In the genomic region with DNA sequence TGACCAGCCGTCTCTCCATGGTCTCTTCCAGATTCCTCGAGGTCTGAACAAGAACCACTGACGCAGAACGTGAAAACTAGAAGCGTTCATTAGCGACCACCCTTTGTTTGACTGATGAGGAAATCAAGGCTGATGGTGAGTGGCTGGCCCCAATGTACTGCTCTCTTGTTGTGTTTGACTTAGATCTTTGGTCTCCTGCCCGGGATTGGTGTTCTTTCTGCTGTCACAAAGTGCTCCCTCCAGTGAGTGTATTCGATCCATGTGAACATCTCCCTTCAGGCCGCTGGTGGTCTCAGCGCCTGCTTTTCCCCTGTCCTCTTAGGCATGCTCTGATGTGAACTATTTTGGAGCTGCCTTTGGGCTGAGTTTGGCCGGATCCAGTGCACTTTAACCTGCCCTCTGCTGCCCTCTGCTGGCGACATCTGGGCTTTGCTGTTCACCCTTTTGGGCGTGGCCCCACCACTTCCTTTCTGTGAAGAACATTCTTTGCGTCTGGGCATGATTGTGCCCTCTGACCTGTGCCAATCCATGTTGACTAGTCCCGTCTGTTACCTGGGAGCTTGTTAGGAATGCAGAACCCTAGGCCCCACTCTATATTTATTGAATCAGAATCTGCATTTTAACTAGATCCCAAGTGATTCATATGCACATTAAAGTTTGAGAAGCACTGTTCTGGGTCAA, we compare ENCODE assay signal across 1 cellular context.
A peak's percentile ranks its signal among the peaks of the same experiment; 100 is the strongest.
TF ChIP-seq lines count a peak whose summit lies in the region.

No MANE protein-coding gene starts in this region.

TF ChIP-seq in HepG2, 621 proteins besides CTCF, POLR2A, EP300 and RAD21 (continued from another document and continues in another):
- TF ChIP-seq ISL2 (CRISPR knock-in tag; IDR thresholded peaks at IDR 0.05) (0 out of 2 replicates have a peak, but pooled peaks have one; percentile 31), KDM3A (CRISPR knock-in tag; IDR thresholded peaks at IDR 0.05; ENCODE audit: low read depth) (peak; percentile 97), MAZ (IDR thresholded peaks at IDR 0.05; ENCODE audit: borderline replicate concordance, low read depth, low read length) (no peak), MAZ (CRISPR knock-in tag; IDR thresholded peaks at IDR 0.05; ENCODE audit: low read depth) (peak; percentile 82), HDAC2 (CRISPR knock-in tag; IDR thresholded peaks at IDR 0.05) (peak; percentile 82; the same call in 1 of the 2 replicates), ZFP90 (CRISPR knock-in tag; IDR thresholded peaks at IDR 0.05; ENCODE audit: borderline replicate concordance) (no peak; the same call in 1 of the 2 replicates), EED (CRISPR knock-in tag; IDR thresholded peaks at IDR 0.05) (no peak), ZNF644 (CRISPR knock-in tag; IDR thresholded peaks at IDR 0.05; ENCODE audit: low read depth) (peak; percentile 66), MYNN (CRISPR knock-in tag; IDR thresholded peaks at IDR 0.05; ENCODE audit: low read depth) (peak; percentile 92), FOXC1 (CRISPR knock-in tag; IDR thresholded peaks at IDR 0.05; ENCODE audit: borderline replicate concordance) (peak; percentile 98), HES4 (CRISPR knock-in tag; IDR thresholded peaks at IDR 0.05; ENCODE audit: borderline replicate concordance) (no peak), SRSF9 (IDR thresholded peaks at IDR 0.05; ENCODE audit: borderline replicate concordance, insufficient read depth, low read depth, low read length, poor library complexity, severe bottlenecking) (no peak), ZNF891 (CRISPR knock-in tag; IDR thresholded peaks at IDR 0.05) (peak; percentile 92), SRSF4 (IDR thresholded peaks at IDR 0.05; ENCODE audit: low read depth, low read length, poor library complexity, severe bottlenecking) (no peak), ZNF331 (CRISPR knock-in tag; IDR thresholded peaks at IDR 0.05) (peak; percentile 81; the same call in 1 of the 2 replicates), TEAD2 (CRISPR knock-in tag; IDR thresholded peaks at IDR 0.05) (no peak), ZNF335 (CRISPR knock-in tag; IDR thresholded peaks at IDR 0.05) (peak; percentile 67; the same call in 1 of the 2 replicates), GPN1 (CRISPR knock-in tag; IDR thresholded peaks at IDR 0.05; ENCODE audit: borderline replicate concordance) (no peak), CBX5 (CRISPR knock-in tag; IDR thresholded peaks at IDR 0.05; ENCODE audit: borderline replicate concordance) (peak; percentile 96), SIX1 (CRISPR knock-in tag; IDR thresholded peaks at IDR 0.05; ENCODE audit: borderline replicate concordance) (no peak), ATF1 (CRISPR knock-in tag; IDR thresholded peaks at IDR 0.05) (no peak), ZNF34 (CRISPR knock-in tag; IDR thresholded peaks at IDR 0.05; ENCODE audit: borderline replicate concordance) (peak; percentile 93; the same call in 1 of the 2 replicates), MAFK (conservative IDR thresholded peaks at IDR 0.05 in 1 of 2, IDR thresholded peaks at IDR 0.05 in 1 of 2; ENCODE audit: low read length in 2 of 2) (0 out of 4 replicates have a peak, but pooled peaks of 1 of the 2 experiments have one; percentile 13), ZNF672 (CRISPR knock-in tag; IDR thresholded peaks at IDR 0.05) (no peak), RXRA (CRISPR knock-in tag; IDR thresholded peaks at IDR 0.05) (no peak; the same call in 1 of the 2 replicates), HMG20A (CRISPR knock-in tag; IDR thresholded peaks at IDR 0.05; ENCODE audit: borderline replicate concordance) (peak; percentile 26; the same call in 1 of the 2 replicates)
- TF ChIP-seq, protein P1, sequence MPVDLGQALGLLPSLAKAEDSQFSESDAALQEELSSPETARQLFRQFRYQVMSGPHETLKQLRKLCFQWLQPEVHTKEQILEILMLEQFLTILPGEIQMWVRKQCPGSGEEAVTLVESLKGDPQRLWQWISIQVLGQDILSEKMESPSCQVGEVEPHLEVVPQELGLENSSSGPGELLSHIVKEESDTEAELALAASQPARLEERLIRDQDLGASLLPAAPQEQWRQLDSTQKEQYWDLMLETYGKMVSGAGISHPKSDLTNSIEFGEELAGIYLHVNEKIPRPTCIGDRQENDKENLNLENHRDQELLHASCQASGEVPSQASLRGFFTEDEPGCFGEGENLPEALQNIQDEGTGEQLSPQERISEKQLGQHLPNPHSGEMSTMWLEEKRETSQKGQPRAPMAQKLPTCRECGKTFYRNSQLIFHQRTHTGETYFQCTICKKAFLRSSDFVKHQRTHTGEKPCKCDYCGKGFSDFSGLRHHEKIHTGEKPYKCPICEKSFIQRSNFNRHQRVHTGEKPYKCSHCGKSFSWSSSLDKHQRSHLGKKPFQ (CRISPR knock-in tag; IDR thresholded peaks at IDR 0.05; ENCODE audit: insufficient replicate concordance): no peak
- TF ChIP-seq, protein P2, sequence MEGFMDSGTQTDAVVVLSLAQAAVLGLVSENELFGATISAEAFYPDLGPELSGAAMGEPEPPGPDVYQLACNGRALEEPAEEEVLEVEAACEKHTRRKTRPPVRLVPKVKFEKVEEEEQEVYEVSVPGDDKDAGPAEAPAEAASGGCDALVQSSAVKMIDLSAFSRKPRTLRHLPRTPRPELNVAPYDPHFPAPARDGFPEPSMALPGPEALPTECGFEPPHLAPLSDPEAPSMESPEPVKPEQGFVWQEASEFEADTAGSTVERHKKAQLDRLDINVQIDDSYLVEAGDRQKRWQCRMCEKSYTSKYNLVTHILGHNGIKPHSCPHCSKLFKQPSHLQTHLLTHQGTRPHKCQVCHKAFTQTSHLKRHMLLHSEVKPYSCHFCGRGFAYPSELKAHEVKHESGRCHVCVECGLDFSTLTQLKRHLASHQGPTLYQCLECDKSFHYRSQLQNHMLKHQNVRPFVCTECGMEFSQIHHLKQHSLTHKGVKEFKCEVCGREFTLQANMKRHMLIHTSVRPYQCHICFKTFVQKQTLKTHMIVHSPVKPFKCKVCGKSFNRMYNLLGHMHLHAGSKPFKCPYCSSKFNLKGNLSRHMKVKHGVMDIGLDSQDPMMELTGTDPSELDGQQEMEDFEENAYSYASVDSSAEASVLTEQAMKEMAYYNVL (CRISPR knock-in tag; IDR thresholded peaks at IDR 0.05; ENCODE audit: borderline replicate concordance): 0 out of 2 replicates have a peak, but pooled peaks have one; percentile 96
- TF ChIP-seq, protein P3, sequence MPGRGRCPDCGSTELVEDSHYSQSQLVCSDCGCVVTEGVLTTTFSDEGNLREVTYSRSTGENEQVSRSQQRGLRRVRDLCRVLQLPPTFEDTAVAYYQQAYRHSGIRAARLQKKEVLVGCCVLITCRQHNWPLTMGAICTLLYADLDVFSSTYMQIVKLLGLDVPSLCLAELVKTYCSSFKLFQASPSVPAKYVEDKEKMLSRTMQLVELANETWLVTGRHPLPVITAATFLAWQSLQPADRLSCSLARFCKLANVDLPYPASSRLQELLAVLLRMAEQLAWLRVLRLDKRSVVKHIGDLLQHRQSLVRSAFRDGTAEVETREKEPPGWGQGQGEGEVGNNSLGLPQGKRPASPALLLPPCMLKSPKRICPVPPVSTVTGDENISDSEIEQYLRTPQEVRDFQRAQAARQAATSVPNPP (CRISPR knock-in tag; IDR thresholded peaks at IDR 0.05): peak; percentile 37; the same call in 1 of the 2 replicates
- TF ChIP-seq, protein P4, sequence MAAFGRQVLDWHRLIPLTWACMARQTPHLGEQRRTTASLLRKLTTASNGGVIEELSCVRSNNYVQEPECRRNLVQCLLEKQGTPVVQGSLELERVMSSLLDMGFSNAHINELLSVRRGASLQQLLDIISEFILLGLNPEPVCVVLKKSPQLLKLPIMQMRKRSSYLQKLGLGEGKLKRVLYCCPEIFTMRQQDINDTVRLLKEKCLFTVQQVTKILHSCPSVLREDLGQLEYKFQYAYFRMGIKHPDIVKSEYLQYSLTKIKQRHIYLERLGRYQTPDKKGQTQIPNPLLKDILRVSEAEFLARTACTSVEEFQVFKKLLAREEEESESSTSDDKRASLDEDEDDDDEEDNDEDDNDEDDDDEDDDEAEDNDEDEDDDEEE (CRISPR knock-in tag; IDR thresholded peaks at IDR 0.05): no peak
- TF ChIP-seq, protein P5, sequence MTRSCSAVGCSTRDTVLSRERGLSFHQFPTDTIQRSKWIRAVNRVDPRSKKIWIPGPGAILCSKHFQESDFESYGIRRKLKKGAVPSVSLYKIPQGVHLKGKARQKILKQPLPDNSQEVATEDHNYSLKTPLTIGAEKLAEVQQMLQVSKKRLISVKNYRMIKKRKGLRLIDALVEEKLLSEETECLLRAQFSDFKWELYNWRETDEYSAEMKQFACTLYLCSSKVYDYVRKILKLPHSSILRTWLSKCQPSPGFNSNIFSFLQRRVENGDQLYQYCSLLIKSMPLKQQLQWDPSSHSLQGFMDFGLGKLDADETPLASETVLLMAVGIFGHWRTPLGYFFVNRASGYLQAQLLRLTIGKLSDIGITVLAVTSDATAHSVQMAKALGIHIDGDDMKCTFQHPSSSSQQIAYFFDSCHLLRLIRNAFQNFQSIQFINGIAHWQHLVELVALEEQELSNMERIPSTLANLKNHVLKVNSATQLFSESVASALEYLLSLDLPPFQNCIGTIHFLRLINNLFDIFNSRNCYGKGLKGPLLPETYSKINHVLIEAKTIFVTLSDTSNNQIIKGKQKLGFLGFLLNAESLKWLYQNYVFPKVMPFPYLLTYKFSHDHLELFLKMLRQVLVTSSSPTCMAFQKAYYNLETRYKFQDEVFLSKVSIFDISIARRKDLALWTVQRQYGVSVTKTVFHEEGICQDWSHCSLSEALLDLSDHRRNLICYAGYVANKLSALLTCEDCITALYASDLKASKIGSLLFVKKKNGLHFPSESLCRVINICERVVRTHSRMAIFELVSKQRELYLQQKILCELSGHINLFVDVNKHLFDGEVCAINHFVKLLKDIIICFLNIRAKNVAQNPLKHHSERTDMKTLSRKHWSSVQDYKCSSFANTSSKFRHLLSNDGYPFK (CRISPR knock-in tag; IDR thresholded peaks at IDR 0.05; ENCODE audit: borderline replicate concordance): peak; percentile 81; the same call in 1 of the 2 replicates
- TF ChIP-seq, protein P6, sequence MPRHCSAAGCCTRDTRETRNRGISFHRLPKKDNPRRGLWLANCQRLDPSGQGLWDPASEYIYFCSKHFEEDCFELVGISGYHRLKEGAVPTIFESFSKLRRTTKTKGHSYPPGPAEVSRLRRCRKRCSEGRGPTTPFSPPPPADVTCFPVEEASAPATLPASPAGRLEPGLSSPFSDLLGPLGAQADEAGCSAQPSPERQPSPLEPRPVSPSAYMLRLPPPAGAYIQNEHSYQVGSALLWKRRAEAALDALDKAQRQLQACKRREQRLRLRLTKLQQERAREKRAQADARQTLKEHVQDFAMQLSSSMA (CRISPR knock-in tag; IDR thresholded peaks at IDR 0.05): 0 out of 2 replicates have a peak, but pooled peaks have one; percentile 48
- TF ChIP-seq, protein P7, sequence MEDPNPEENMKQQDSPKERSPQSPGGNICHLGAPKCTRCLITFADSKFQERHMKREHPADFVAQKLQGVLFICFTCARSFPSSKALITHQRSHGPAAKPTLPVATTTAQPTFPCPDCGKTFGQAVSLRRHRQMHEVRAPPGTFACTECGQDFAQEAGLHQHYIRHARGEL (CRISPR knock-in tag; IDR thresholded peaks at IDR 0.05): no peak
- TF ChIP-seq, protein P8, sequence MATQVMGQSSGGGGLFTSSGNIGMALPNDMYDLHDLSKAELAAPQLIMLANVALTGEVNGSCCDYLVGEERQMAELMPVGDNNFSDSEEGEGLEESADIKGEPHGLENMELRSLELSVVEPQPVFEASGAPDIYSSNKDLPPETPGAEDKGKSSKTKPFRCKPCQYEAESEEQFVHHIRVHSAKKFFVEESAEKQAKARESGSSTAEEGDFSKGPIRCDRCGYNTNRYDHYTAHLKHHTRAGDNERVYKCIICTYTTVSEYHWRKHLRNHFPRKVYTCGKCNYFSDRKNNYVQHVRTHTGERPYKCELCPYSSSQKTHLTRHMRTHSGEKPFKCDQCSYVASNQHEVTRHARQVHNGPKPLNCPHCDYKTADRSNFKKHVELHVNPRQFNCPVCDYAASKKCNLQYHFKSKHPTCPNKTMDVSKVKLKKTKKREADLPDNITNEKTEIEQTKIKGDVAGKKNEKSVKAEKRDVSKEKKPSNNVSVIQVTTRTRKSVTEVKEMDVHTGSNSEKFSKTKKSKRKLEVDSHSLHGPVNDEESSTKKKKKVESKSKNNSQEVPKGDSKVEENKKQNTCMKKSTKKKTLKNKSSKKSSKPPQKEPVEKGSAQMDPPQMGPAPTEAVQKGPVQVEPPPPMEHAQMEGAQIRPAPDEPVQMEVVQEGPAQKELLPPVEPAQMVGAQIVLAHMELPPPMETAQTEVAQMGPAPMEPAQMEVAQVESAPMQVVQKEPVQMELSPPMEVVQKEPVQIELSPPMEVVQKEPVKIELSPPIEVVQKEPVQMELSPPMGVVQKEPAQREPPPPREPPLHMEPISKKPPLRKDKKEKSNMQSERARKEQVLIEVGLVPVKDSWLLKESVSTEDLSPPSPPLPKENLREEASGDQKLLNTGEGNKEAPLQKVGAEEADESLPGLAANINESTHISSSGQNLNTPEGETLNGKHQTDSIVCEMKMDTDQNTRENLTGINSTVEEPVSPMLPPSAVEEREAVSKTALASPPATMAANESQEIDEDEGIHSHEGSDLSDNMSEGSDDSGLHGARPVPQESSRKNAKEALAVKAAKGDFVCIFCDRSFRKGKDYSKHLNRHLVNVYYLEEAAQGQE (IDR thresholded peaks at IDR 0.05; ENCODE audit: borderline replicate concordance in 1 of 2, low read depth in 1 of 2, low read length in 2 of 2): 0 out of 4 replicates have a peak, but pooled peaks of 1 of the 2 experiments have one; percentile 15
- TF ChIP-seq, protein P9, sequence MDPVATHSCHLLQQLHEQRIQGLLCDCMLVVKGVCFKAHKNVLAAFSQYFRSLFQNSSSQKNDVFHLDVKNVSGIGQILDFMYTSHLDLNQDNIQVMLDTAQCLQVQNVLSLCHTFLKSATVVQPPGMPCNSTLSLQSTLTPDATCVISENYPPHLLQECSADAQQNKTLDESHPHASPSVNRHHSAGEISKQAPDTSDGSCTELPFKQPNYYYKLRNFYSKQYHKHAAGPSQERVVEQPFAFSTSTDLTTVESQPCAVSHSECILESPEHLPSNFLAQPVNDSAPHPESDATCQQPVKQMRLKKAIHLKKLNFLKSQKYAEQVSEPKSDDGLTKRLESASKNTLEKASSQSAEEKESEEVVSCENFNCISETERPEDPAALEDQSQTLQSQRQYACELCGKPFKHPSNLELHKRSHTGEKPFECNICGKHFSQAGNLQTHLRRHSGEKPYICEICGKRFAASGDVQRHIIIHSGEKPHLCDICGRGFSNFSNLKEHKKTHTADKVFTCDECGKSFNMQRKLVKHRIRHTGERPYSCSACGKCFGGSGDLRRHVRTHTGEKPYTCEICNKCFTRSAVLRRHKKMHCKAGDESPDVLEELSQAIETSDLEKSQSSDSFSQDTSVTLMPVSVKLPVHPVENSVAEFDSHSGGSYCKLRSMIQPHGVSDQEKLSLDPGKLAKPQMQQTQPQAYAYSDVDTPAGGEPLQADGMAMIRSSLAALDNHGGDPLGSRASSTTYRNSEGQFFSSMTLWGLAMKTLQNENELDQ (CRISPR knock-in tag; IDR thresholded peaks at IDR 0.05; ENCODE audit: borderline replicate concordance): no peak; the same call in 1 of the 2 replicates
- TF ChIP-seq, protein P10, sequence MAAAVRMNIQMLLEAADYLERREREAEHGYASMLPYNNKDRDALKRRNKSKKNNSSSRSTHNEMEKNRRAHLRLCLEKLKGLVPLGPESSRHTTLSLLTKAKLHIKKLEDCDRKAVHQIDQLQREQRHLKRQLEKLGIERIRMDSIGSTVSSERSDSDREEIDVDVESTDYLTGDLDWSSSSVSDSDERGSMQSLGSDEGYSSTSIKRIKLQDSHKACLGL (CRISPR knock-in tag; IDR thresholded peaks at IDR 0.05): no peak
- TF ChIP-seq, protein P11, sequence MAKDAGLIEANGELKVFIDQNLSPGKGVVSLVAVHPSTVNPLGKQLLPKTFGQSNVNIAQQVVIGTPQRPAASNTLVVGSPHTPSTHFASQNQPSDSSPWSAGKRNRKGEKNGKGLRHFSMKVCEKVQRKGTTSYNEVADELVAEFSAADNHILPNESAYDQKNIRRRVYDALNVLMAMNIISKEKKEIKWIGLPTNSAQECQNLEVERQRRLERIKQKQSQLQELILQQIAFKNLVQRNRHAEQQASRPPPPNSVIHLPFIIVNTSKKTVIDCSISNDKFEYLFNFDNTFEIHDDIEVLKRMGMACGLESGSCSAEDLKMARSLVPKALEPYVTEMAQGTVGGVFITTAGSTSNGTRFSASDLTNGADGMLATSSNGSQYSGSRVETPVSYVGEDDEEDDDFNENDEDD (CRISPR knock-in tag; IDR thresholded peaks at IDR 0.05; ENCODE audit: borderline replicate concordance): peak; percentile 40; the same call in 1 of the 2 replicates
